In the genomic region with DNA sequence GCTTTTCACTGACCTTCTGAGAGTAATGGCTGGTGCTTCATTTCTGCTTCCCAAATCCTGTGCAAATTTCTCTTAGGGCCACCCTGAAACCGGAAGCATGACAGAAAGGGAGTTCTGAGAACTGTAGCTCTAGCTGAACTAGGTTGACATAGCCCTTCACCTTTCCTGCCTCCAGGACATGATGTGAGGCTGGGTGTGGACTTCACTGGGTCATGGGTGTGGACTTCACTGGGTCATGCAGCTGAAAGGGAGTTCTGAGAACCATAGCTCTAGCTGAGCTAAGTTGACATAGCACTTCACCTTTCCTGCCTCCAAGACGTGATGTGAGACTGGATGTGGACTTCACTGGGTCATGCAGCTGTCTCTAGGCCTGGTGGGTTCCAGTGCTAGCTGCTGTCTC, we compare ENCODE assay signal across 25 cellular contexts.
"Had no signal": no experiment of that assay in that cellular context is flagged by ENCODE, and none has a peak within 500 bp of the region (broad histone marks: within the 10 kb centered on the region; RNA-seq: fewer than 3 reads in every experiment).

No MANE protein-coding gene starts in this region.

- H3K4me1 Mint-ChIP-seq: activated naive CD8-positive, alpha-beta T cell treated with anti-CD3 and anti-CD28 coated beads, Interleukin-2, amount 10 ng/mL, durations not matched to agents 7 days and 5 days; WTC11 had no signal

- ATAC-seq: activated CD8-positive, alpha-beta T cell treated with anti-CD3 and anti-CD28 coated beads, Interleukin-2, amount 10 ng/mL, durations not matched to agents 7 days and 5 days; Panc1; T-helper 17 cell; WTC11 had no signal

- H3K4me1 ChIP-seq: adrenal gland had no signal

- H3K9me3 Mint-ChIP-seq: activated naive CD8-positive, alpha-beta T cell treated with anti-CD3 and anti-CD28 coated beads, Interleukin-2, amount 10 ng/mL, durations not matched to agents 7 days and 5 days; WTC11 had no signal

- H3K36me3 Mint-ChIP-seq: activated naive CD8-positive, alpha-beta T cell treated with anti-CD3 and anti-CD28 coated beads, Interleukin-2, amount 10 ng/mL, durations not matched to agents 7 days and 5 days; WTC11 had no signal

- H3K27ac ChIP-seq: adrenal gland, RWPE1 had no signal

- H3K4me3 ChIP-seq: adrenal gland had no signal

- H3K4me3 Mint-ChIP-seq: activated CD8-positive, alpha-beta T cell treated with anti-CD3 and anti-CD28 coated beads, Interleukin-2, amount 10 ng/mL, durations not matched to agents 7 days and 5 days; activated naive CD8-positive, alpha-beta T cell treated with anti-CD3 and anti-CD28 coated beads, Interleukin-2, amount 10 ng/mL, durations not matched to agents 7 days and 5 days; T-helper 17 cell; WTC11 had no signal

- H3K27ac Mint-ChIP-seq: activated CD8-positive, alpha-beta T cell treated with anti-CD3 and anti-CD28 coated beads, Interleukin-2, amount 10 ng/mL, durations not matched to agents 7 days and 5 days; activated naive CD8-positive, alpha-beta T cell treated with anti-CD3 and anti-CD28 coated beads, Interleukin-2, amount 10 ng/mL, durations not matched to agents 7 days and 5 days; T-helper 17 cell; WTC11 had no signal

- H3K36me3 ChIP-seq: adrenal gland had no signal

- DNase-seq: activated CD4-positive, alpha-beta T cell treated with anti-CD3 and anti-CD28 coated beads for 48 hours; activated CD4-positive, alpha-beta T cell treated with anti-CD3 and anti-CD28 coated beads, Interleukin-2, amount 50 U/mL, for 4 hours; activated CD4-positive, CD25-positive, alpha-beta regulatory T cell treated with anti-CD3 and anti-CD28 coated beads, Interleukin-2, amount 50 U/mL, for 72 hours; activated CD8-positive, alpha-beta memory T cell treated with anti-CD3 and anti-CD28 coated beads, Interleukin-2, amount 50 U/mL, for 48 hours; activated CD8-positive, alpha-beta T cell treated with anti-CD3 and anti-CD28 coated beads, Interleukin-2, amount 10 ng/mL, durations not matched to agents 7 days and 5 days; activated naive CD4-positive, alpha-beta T cell treated with anti-CD3 and anti-CD28 coated beads, Interleukin-2, amount 50 U/mL, for 16 hours; activated naive CD8-positive, alpha-beta T cell treated with anti-CD3 and anti-CD28 coated beads, Interleukin-2, amount 10 ng/mL, durations not matched to agents 7 days and 5 days; activated T-cell treated with anti-CD3 and anti-CD28 coated beads, Interleukin-2, amount 50 U/mL, for 1 hour; anterior cingulate cortex; caudate nucleus; Kasumi-1; NCI-H1048; NCI-H146; NCI-H187 treated with DMSO at 0.1 percent for 48 hours; NCI-H2081 treated with DMSO at 0.1 percent for 48 hours; NCI-H446; NCI-H524; NCI-H774; SHP77; T-helper 17 cell; T-helper 9 cell had no signal

- H3K9me3 ChIP-seq: adrenal gland had no signal
